1 cellular context compared by ENCODE assay signal in the genomic region with DNA sequence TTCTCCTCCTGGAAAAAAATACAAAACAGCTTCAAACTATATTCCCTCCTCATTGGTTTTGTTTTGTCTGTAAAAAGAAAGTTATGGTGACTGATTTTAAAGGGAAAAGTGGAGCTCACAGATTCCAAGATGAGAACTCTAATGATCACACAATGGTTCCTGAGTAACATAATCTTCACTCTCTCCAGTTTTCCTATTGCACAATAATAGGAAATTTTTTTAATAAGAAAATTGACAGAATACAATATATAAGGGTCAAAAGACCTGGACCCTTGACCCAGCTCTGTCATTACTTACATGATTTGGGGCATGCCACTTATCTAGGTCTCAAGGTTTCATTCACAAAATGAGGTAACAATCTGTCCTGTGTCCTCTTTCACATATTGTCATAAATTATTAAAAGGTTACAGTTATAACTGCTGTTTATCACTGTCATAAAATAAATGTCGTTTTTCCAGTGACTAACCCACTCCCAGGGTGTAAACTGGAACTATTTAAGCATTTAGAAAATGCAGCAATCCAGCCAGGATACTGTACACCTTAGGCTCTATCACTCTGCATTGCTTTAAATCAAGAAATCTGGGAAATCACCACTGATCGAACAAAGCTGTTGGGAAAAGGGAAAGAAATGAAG.
TF ChIP-seq lines count a peak whose summit lies in the region.

No MANE protein-coding gene starts in this region.

TF ChIP-seq in IMR-90, 13 proteins besides CTCF, POLR2A, EP300 and RAD21:
- TF ChIP-seq CEBPB (IDR thresholded peaks at IDR 0.05; ENCODE audit: low read depth, low read length) (peak; percentile 52), ELK1 (IDR thresholded peaks at IDR 0.05; ENCODE audit: borderline replicate concordance, low read depth, low read length) (no peak)
TF ChIP-seq in IMR-90: peak in this region for 1.
